ENCODE assay signal across 22 cellular contexts in genomic region chr11:66476173-66476840, GRCh38. TPM values are rescaled to one million over a fixed set of nuclear protein-coding genes. Genes with fewer than 3 reads are reported as not detected.
DNase-seq lines count a peak whose midpoint lies in the region; ATAC-seq and TF ChIP-seq lines count a peak whose summit lies in the region.
"Had no signal": no experiment of that assay in that cellular context is flagged by ENCODE, and none has a peak within 500 bp of the region (broad histone marks: within the 10 kb centered on the region; RNA-seq: fewer than 3 reads in every experiment).

No MANE protein-coding gene starts in this region.

- H3K4me3 ChIP-seq in choroid plexus epithelial cell (ENCODE audit: low read depth, low read length) (no peak overlapping the region), PC-9 (no peak overlapping the region), left lung (no peak overlapping the region)
- H3K4me3 ChIP-seq: ovary, right atrium auricular region, SJCRH30 had no signal

- TF ChIP-seq CTCF in choroid plexus epithelial cell (conservative IDR thresholded peaks at IDR 0.05; ENCODE audit: low read depth, low read length): peak; percentile 5
- no peak for TF ChIP-seq CTCF in PC-9 (conservative IDR thresholded peaks at IDR 0.05)
- no peak for TF ChIP-seq CTCF in left lung (IDR thresholded peaks at IDR 0.05)

- no peaks in the 10 kb centered on the region for H3K36me3 Mint-ChIP-seq in T-helper 2 cell treated with Interferon-gamma antibody and Interleukin-4, amounts not matched to agents 5 μg/mL and 100 μg/mL, for 36 hours (ENCODE audit: low read depth)
- peaks cover 2 to 26% of the 10 kb centered on the region in 2 donors for H3K36me3 Mint-ChIP-seq in stimulated activated naive B cell treated with anti-CD40 and anti-IgM and Interleukin-4, amounts not matched to agents 10 μg/mL and 1 μg/mL and 100 μg/mL, for 72 hours

- POLR2A ChIA-PET in PC-9 (lab: Charles Lee; ENCODE audit: unreplicated experiment): no interaction called here

- H3F3A ChIP-seq in PC-9 (ENCODE audit: insufficient read depth, low read depth): peaks cover 12% of the 10 kb centered on the region; the same call in 1 of the 2 replicates

- no peak overlapping the region for H3K27ac ChIP-seq in PC-9
- H3K27ac ChIP-seq in left lung: no peak overlapping the region
- H3K27ac ChIP-seq: ovary, right atrium auricular region, SJCRH30 had no signal

- H3K36me3 ChIP-seq in PC-9 (ENCODE audit: low read depth) (no peaks in the 10 kb centered on the region), left lung (peaks cover 0 to 44% of the 10 kb centered on the region in 2 donors)
- H3K36me3 ChIP-seq: ovary, SJCRH30 had no signal

- H3K27me3 ChIP-seq in PC-9 (ENCODE audit: insufficient read depth, low read depth) (no peaks in the 10 kb centered on the region), left lung (no peaks in the 10 kb centered on the region)
- H3K27me3 ChIP-seq: ovary, right atrium auricular region, SJCRH30 had no signal

- H3K27ac Mint-ChIP-seq in T-helper 2 cell treated with Interferon-gamma antibody and Interleukin-4, amounts not matched to agents 5 μg/mL and 100 μg/mL, for 36 hours: peak overlapping the region; percentile 39
- H3K27ac Mint-ChIP-seq in stimulated activated naive B cell treated with anti-CD40 and anti-IgM and Interleukin-4, amounts not matched to agents 10 μg/mL and 1 μg/mL and 100 μg/mL, for 72 hours: peak overlapping the region; percentile 59

- no TSS peak for BruUV-seq in PC-9 (replicated peaks; lab: Mats Ljungman, UMichigan)

- H3K27me3 Mint-ChIP-seq in T-helper 2 cell treated with Interferon-gamma antibody and Interleukin-4, amounts not matched to agents 5 μg/mL and 100 μg/mL, for 36 hours (ENCODE audit: low read depth): no peaks in the 10 kb centered on the region
- no peaks in the 10 kb centered on the region for H3K27me3 Mint-ChIP-seq in stimulated activated naive B cell treated with anti-CD40 and anti-IgM and Interleukin-4, amounts not matched to agents 10 μg/mL and 1 μg/mL and 100 μg/mL, for 72 hours

- CTCF ChIA-PET in PC-9 (lab: Charles Lee): no interaction called here

- peaks cover 12% of the 10 kb centered on the region for H4K20me1 ChIP-seq in PC-9 (ENCODE audit: insufficient read depth)

- no peak for ATAC-seq in stimulated activated naive B cell treated with anti-CD40 and anti-IgM and Interleukin-4, amounts not matched to agents 10 μg/mL and 1 μg/mL and 100 μg/mL, for 72 hours (replicated peaks)
- no peak for ATAC-seq in left lung
- ATAC-seq: PC-3 had no signal

- H3K4me1 Mint-ChIP-seq in T-helper 2 cell treated with Interferon-gamma antibody and Interleukin-4, amounts not matched to agents 5 μg/mL and 100 μg/mL, for 36 hours (ENCODE audit: low read depth): peaks cover 13% of the 10 kb centered on the region
- H3K4me1 Mint-ChIP-seq in stimulated activated naive B cell treated with anti-CD40 and anti-IgM and Interleukin-4, amounts not matched to agents 10 μg/mL and 1 μg/mL and 100 μg/mL, for 72 hours: peaks cover 21 to 30% of the 10 kb centered on the region in 2 donors

- H3K9me3 ChIP-seq in PC-9 (ENCODE audit: insufficient read depth, low read depth) (no peaks in the 10 kb centered on the region), left lung (no peaks in the 10 kb centered on the region)
- H3K9me3 ChIP-seq: ovary, right atrium auricular region, SJCRH30 had no signal

- no peaks in the 10 kb centered on the region for H3K9me3 Mint-ChIP-seq in T-helper 2 cell treated with Interferon-gamma antibody and Interleukin-4, amounts not matched to agents 5 μg/mL and 100 μg/mL, for 36 hours
- H3K9me3 Mint-ChIP-seq in stimulated activated naive B cell treated with anti-CD40 and anti-IgM and Interleukin-4, amounts not matched to agents 10 μg/mL and 1 μg/mL and 100 μg/mL, for 72 hours: no peaks in the 10 kb centered on the region

- DNase-seq in T-helper 2 cell treated with Interferon-gamma antibody and Interleukin-4, amounts not matched to agents 5 μg/mL and 100 μg/mL, for 36 hours (ENCODE audit: low spot score): no peak
- DNase-seq in T-helper 2 cell (no peak), choroid plexus epithelial cell (ENCODE audit: low read depth) (no peak), PC-9 (no peak), left lung (no peak)
- DNase-seq in stimulated activated naive B cell treated with anti-CD40 and anti-IgM and Interleukin-4, amounts not matched to agents 10 μg/mL and 1 μg/mL and 100 μg/mL, for 72 hours: no peak
- DNase-seq: activated CD4-positive, alpha-beta T cell treated with anti-CD3 and anti-CD28 coated beads, Interleukin-2, amount 50 U/mL, for 4 hours; activated naive CD4-positive, alpha-beta T cell treated with anti-CD3 and anti-CD28 coated beads, Interleukin-2, amount 50 U/mL, for 16 hours; Calu3; central memory CD4-positive, alpha-beta T cell; foreskin melanocyte; KG1; MV-4-11; NCI-H187 treated with DMSO at 0.1 percent for 48 hours; NCI-H2227 treated with DMSO at 0.1 percent for 48 hours; ovary; PC-3 had no signal

- H3K4me2 ChIP-seq in PC-9: no peak overlapping the region

- intact Hi-C loops in PC-9 (cut with micrococcal nuclease; ENCODE audit: unreplicated experiment): no loop called here
- intact Hi-C loops in left lung (cut with DNase I): no loop called here

- no peaks in the 10 kb centered on the region for H3K9me2 ChIP-seq in PC-9 (ENCODE audit: insufficient read depth)

- no peak overlapping the region for H2AFZ ChIP-seq in PC-9

- no peak overlapping the region for H3K4me3 Mint-ChIP-seq in T-helper 2 cell treated with Interferon-gamma antibody and Interleukin-4, amounts not matched to agents 5 μg/mL and 100 μg/mL, for 36 hours
- H3K4me3 Mint-ChIP-seq in stimulated activated naive B cell treated with anti-CD40 and anti-IgM and Interleukin-4, amounts not matched to agents 10 μg/mL and 1 μg/mL and 100 μg/mL, for 72 hours: no peak overlapping the region

- H3K4me1 ChIP-seq in PC-9 (replicated peaks; ENCODE audit: insufficient read depth) (peaks cover 7% of the 10 kb centered on the region), left lung (peaks cover 5 to 24% of the 10 kb centered on the region in 2 donors)
- H3K4me1 ChIP-seq: SJCRH30 had no signal

- H3K79me2 ChIP-seq in PC-9 (ENCODE audit: low read depth): peaks cover 17% of the 10 kb centered on the region

RNA-seq across cellular contexts. Expression of gene DPP3, which starts 3.9 kb away (rescaled TPM):
- total RNA-seq in PC-9 (2021) (76.2 and 80.0 TPM in 2 replicates), left lung (10 to 100 TPM; 46.4 to 68.1 TPM)

RNA-seq across cellular contexts. Expression of gene PELI3, which starts 9.6 kb away (rescaled TPM):
- total RNA-seq in PC-9 (2021) (14.0 and 18.0 TPM in 2 replicates), left lung (10 to 100 TPM in 1 of 2 donors, 1 to 10 TPM in 1; 7.5 to 12.9 TPM)

RNA-seq across cellular contexts. Expression of gene BBS1, which starts 34.1 kb away (rescaled TPM):
- 56.1 and 63.4 TPM in 2 replicates for total RNA-seq in PC-9 (2021)
- 10 to 100 TPM; 22.8 to 37.3 TPM for total RNA-seq in left lung

RNA-seq across cellular contexts. Expression of gene MRPL11, which starts 37.7 kb away (rescaled TPM):
- total RNA-seq in PC-9 (2021): 138 and 140 TPM in 2 replicates
- total RNA-seq in left lung: 10 to 100 TPM; 29.6 to 39.5 TPM

RNA-seq across cellular contexts. Expression of gene NPAS4, which starts 55.5 kb away (rescaled TPM):
- not detected in 2 replicates for total RNA-seq in PC-9 (2021)
- under 1 TPM in 1 of 2 donors, not detected in 1; 0.64 TPM for total RNA-seq in left lung
- total RNA-seq: A172, Calu3, kidney epithelial cell, lung microvascular endothelial cell, PC-3, SJCRH30 had no signal
